ENCODE assay signal across 21 cellular contexts in the genomic region with DNA sequence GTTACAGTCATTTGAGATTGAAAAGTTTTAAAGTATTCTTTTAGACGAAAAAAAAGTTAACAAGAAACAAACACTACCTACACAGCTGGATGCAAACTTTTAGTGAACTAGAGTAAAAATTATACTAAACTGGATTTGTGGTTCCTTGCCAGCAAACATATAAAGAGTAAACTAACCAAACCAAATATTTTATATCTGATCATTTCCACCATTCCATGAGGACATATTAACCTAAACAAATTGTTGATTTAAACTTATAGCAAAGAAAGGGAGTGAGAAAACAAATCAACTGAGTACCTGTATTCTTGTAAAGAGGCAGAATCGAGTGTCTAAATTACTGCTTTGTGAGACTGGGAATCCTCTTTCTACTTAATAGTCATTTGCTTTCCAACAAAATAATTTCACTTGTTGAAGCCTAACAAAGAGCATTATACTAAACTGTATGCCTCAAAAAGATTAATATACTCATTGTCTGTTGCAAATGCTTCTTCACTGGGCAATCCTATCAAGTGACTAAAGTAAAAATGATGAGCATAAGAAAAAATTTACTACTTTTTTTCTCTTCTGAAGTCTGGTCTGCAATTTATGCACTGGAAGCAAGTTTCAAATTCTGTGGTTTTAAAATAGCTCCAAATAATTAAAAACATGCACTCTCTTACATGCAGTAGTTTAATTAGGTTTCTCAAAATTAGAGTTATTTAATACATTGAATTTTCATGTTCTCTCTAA. TPM values are rescaled to one million over a fixed set of nuclear protein-coding genes. Genes with fewer than 3 reads are reported as not detected.
DNase-seq lines count a peak whose midpoint lies in the region; ATAC-seq, FAIRE-seq and TF ChIP-seq lines count a peak whose summit lies in the region.
"Had no signal": no experiment of that assay in that cellular context is flagged by ENCODE, and none has a peak within 500 bp of the region (broad histone marks: within the 10 kb centered on the region; RNA-seq: fewer than 3 reads in every experiment).

No MANE protein-coding gene starts in this region.

- no peaks in the 10 kb centered on the region for H3K9me3 Mint-ChIP-seq in GM23338
- H3K9me3 Mint-ChIP-seq: CD8-positive, alpha-beta memory T cell; stimulated activated naive CD8-positive, alpha-beta T cell treated with anti-CD3 and anti-CD28 coated beads, Interleukin-15, amount 100 ng/mL, for 72 hours had no signal

- H4K20me1 ChIP-seq in GM23338 (replicated peaks; ENCODE audit: insufficient read depth) (0 out of 2 replicates have a peak, but pooled peaks cover 3% of the 10 kb centered on the region), hepatocyte (ENCODE audit: insufficient read depth, poor library complexity, severe bottlenecking) (peaks cover 4% of the 10 kb centered on the region)

- no peak overlapping the region for H3K9ac ChIP-seq in kidney (ENCODE audit: low read length in 2 of 2)

- H3K36me3 ChIP-seq in GM23338 (ENCODE audit: insufficient read depth) = peaks cover 18% of the 10 kb centered on the region; the same call in 1 of the 2 replicates
- peaks cover 5% of the 10 kb centered on the region for H3K36me3 ChIP-seq in hepatocyte (replicated peaks; ENCODE audit: insufficient read depth, low read depth)
- H3K36me3 ChIP-seq in kidney (ENCODE audit: control insufficient read depth in 1 of 2, insufficient read depth in 2 of 2, low read length in 2 of 2) = peaks cover 15 to 27% of the 10 kb centered on the region in 2 donors

- no peak for TF ChIP-seq CTCF in 22Rv1 (IDR thresholded peaks at IDR 0.05)
- TF ChIP-seq CTCF in GM23338 (conservative IDR thresholded peaks at IDR 0.05; ENCODE audit: low read depth in 2 of 2) = no peak
- TF ChIP-seq CTCF in hepatocyte (IDR thresholded peaks at IDR 0.05; ENCODE audit: poor library complexity) = no peak
- TF ChIP-seq CTCF in kidney (IDR thresholded peaks at IDR 0.05; ENCODE audit: borderline replicate concordance, extremely low read depth, insufficient read depth) = no peak
- no peak for TF ChIP-seq CTCF in lower leg skin (IDR thresholded peaks at IDR 0.05)

- H3K4me3 Mint-ChIP-seq in GM23338 (no peak overlapping the region), T-helper 17 cell (no peak overlapping the region)
- H3K4me3 Mint-ChIP-seq: CD8-positive, alpha-beta memory T cell; stimulated activated naive CD8-positive, alpha-beta T cell treated with anti-CD3 and anti-CD28 coated beads, Interleukin-15, amount 100 ng/mL, for 72 hours had no signal

- no peaks in the 10 kb centered on the region for H3F3A ChIP-seq in GM23338 (replicated peaks; ENCODE audit: low read depth)

- no peak overlapping the region for H3K4me2 ChIP-seq in GM23338
- H3K4me2 ChIP-seq in hepatocyte = no peak overlapping the region

- H3K4me3 ChIP-seq in GM23338 (no peak overlapping the region), hepatocyte (no peak overlapping the region), kidney (ENCODE audit: low read length in 2 of 2) (no peak overlapping the region), lower leg skin (ENCODE audit: low read depth, poor library complexity, severe bottlenecking) (no peak overlapping the region)
- H3K4me3 ChIP-seq: ascending aorta, coronary artery, gastroesophageal sphincter, left ventricle myocardium inferior, right lobe of liver had no signal

- no peak overlapping the region for H2AFZ ChIP-seq in GM23338
- no peak overlapping the region for H2AFZ ChIP-seq in hepatocyte

- H3K27me3 ChIP-seq in GM23338 (ENCODE audit: insufficient read depth) (no peaks in the 10 kb centered on the region), hepatocyte (no peaks in the 10 kb centered on the region)
- H3K27me3 ChIP-seq: ascending aorta, gastroesophageal sphincter, right lobe of liver had no signal

- H3K36me3 Mint-ChIP-seq in GM23338 (ENCODE audit: low read depth) (peaks cover 42% of the 10 kb centered on the region), T-helper 17 cell (ENCODE audit: low read depth) (peaks cover 13% of the 10 kb centered on the region)

- no peak for TF ChIP-seq POLR2A in lower leg skin (IDR thresholded peaks at IDR 0.05)

- H3K27ac ChIP-seq in 22Rv1 (peak overlapping the region; percentile 68), GM23338 (ENCODE audit: low read depth) (0 out of 2 replicates have a peak overlapping the region, but pooled peaks have one; percentile 43), hepatocyte (peak overlapping the region; percentile 36), kidney (ENCODE audit: low read depth in 2 of 2, low read length in 2 of 2) (no peak overlapping the region)
- H3K27ac ChIP-seq: ascending aorta, coronary artery, gastroesophageal sphincter, left ventricle myocardium inferior, right lobe of liver had no signal

- H3K27ac Mint-ChIP-seq in GM23338 (no peak overlapping the region; the same call in 1 of the 2 replicates), T-helper 17 cell (peak overlapping the region; percentile 2)

- no peak for FAIRE-seq in kidney (lab: Jason Lieb, UNC)
- FAIRE-seq: GM18507, H1, urothelium cell line had no signal

- H3K4me1 ChIP-seq in GM23338 (ENCODE audit: insufficient read depth) (0 out of 2 replicates have a peak, but pooled peaks cover 7% of the 10 kb centered on the region), hepatocyte (ENCODE audit: insufficient read depth) (peaks cover 24% of the 10 kb centered on the region), kidney (ENCODE audit: control insufficient read depth in 1 of 2, insufficient read depth in 1 of 2, low read depth in 1 of 2, low read length in 2 of 2) (no peaks in the 10 kb centered on the region)
- H3K4me1 ChIP-seq: ascending aorta had no signal

- peaks cover 20% of the 10 kb centered on the region for H3K4me1 Mint-ChIP-seq in GM23338
- peaks cover 16% of the 10 kb centered on the region for H3K4me1 Mint-ChIP-seq in T-helper 17 cell

- peaks cover 5% of the 10 kb centered on the region for H3K27me3 Mint-ChIP-seq in GM23338 (ENCODE audit: insufficient read depth, low read depth, poor library complexity)
- H3K27me3 Mint-ChIP-seq in T-helper 17 cell = no peaks in the 10 kb centered on the region
- H3K27me3 Mint-ChIP-seq: CD8-positive, alpha-beta memory T cell; stimulated activated naive CD8-positive, alpha-beta T cell treated with anti-CD3 and anti-CD28 coated beads, Interleukin-15, amount 100 ng/mL, for 72 hours had no signal

- H3K9me2 ChIP-seq in GM23338 (ENCODE audit: insufficient read depth) = no peaks in the 10 kb centered on the region
- H3K9me2 ChIP-seq in hepatocyte (replicated peaks; ENCODE audit: insufficient read depth) = no peaks in the 10 kb centered on the region

- ATAC-seq in GM23338 (no peak), T-helper 17 cell (no peak)
- ATAC-seq: gastroesophageal sphincter; stimulated activated naive CD8-positive, alpha-beta T cell treated with anti-CD3 and anti-CD28 coated beads, Interleukin-15, amount 100 ng/mL, for 72 hours had no signal

- intact Hi-C loops in kidney (cut with DNase I) (no loop called here), lower leg skin (cut with DNase I; ENCODE audit: low total_unique reads) (no loop called here)

- whole genome bisulfite sequencing in hepatocyte (ENCODE audit: low lambda C conversion rate, missing lambda C conversion rate) = 80% methylated on average over 2 of the region's 2 CpGs
- 87 to 88% methylated on average over 2 of the region's 2 CpGs for WGBS in lower leg skin, 2 donors

- H3K79me2 ChIP-seq in GM23338 (replicated peaks; ENCODE audit: insufficient read depth) (peaks cover 18% of the 10 kb centered on the region), hepatocyte (peaks cover 45% of the 10 kb centered on the region)

- H3K9me3 ChIP-seq in T-helper 17 cell (ENCODE audit: control insufficient read depth, low read length, poor library complexity, severe bottlenecking) (no peaks in the 10 kb centered on the region), hepatocyte (ENCODE audit: low read depth) (no peaks in the 10 kb centered on the region), kidney (ENCODE audit: control insufficient read depth in 1 of 2, low read length in 2 of 2) (no peaks in the 10 kb centered on the region)
- H3K9me3 ChIP-seq: ascending aorta, gastroesophageal sphincter, left ventricle myocardium inferior, right lobe of liver had no signal

- DNase-seq in GM23338 (ENCODE audit: low spot score) (no peak), T-helper 17 cell (no peak), hepatocyte (ENCODE audit: low spot score) (no peak), DMS79 treated with DMSO at 0.1 percent for 48 hours (lab: John Stamatoyannopoulos, UW) (no peak), kidney (no peak), activated gamma-delta T cell (lab: John Stamatoyannopoulos, UW) (no peak), lower leg skin (ENCODE audit: low spot score in 2 of 2) (no peak)
- DNase-seq: activated gamma-delta T cell treated with Interleukin-2 at 50 U/mL for 16 hours; CD8-positive, alpha-beta memory T cell; left ventricle myocardium inferior; NCI-H510A treated with DMSO at 0.1 percent for 48 hours; right lobe of liver; stimulated activated naive CD8-positive, alpha-beta T cell treated with anti-CD3 and anti-CD28 coated beads, Interleukin-15, amount 100 ng/mL, for 72 hours; T1000 had no signal

RNA-seq across cellular contexts. Expression of gene AKAP10, which starts 37.5 kb away (rescaled TPM):
- 17.3 and 25.9 TPM in 2 replicates for total RNA-seq in GM23338 (2014; rRNA removed; shearing (Covaris generic))
- polyA plus RNA-seq in GM23338 (2016; fragmentation: Nextera tagmentation; extraction: Ambion mirVana) (14.7 and 16.7 TPM in 2 replicates), hepatocyte (15.5 and 17.6 TPM in 2 replicates), kidney (ENCODE audit: insufficient read depth, low read depth, low replicate concordance) (8.3 TPM)
- total RNA-seq in T-helper 17 cell (10 to 100 TPM; 39.8 to 41.1 TPM), hepatocyte (19.6 and 19.8 TPM in 2 replicates), kidney (43.7 TPM), lower leg skin (10 to 100 TPM; 16.3 to 32.4 (median 23.5) TPM)

Comparison
In these comparisons a context has a peak if more than half of its experiments do, and no peak if none do; other contexts are left out.
1. H3K27ac ChIP-seq: peak in 22Rv1 (single experiment), GM23338 (single experiment) and hepatocyte (single experiment); none in kidney (0 of 2).